ENCODE assay signal across 1 cellular context in genomic region chr22:32901925-32902324, GRCh38.
TF ChIP-seq lines count a peak whose summit lies in the region.

No MANE protein-coding gene starts in this region.

TF ChIP-seq in GM23338, 12 proteins besides CTCF, POLR2A, EP300 and RAD21 (continued from another document):
- TF ChIP-seq, protein P1, sequence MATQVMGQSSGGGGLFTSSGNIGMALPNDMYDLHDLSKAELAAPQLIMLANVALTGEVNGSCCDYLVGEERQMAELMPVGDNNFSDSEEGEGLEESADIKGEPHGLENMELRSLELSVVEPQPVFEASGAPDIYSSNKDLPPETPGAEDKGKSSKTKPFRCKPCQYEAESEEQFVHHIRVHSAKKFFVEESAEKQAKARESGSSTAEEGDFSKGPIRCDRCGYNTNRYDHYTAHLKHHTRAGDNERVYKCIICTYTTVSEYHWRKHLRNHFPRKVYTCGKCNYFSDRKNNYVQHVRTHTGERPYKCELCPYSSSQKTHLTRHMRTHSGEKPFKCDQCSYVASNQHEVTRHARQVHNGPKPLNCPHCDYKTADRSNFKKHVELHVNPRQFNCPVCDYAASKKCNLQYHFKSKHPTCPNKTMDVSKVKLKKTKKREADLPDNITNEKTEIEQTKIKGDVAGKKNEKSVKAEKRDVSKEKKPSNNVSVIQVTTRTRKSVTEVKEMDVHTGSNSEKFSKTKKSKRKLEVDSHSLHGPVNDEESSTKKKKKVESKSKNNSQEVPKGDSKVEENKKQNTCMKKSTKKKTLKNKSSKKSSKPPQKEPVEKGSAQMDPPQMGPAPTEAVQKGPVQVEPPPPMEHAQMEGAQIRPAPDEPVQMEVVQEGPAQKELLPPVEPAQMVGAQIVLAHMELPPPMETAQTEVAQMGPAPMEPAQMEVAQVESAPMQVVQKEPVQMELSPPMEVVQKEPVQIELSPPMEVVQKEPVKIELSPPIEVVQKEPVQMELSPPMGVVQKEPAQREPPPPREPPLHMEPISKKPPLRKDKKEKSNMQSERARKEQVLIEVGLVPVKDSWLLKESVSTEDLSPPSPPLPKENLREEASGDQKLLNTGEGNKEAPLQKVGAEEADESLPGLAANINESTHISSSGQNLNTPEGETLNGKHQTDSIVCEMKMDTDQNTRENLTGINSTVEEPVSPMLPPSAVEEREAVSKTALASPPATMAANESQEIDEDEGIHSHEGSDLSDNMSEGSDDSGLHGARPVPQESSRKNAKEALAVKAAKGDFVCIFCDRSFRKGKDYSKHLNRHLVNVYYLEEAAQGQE (IDR thresholded peaks at IDR 0.05; ENCODE audit: unreplicated experiment) = no peak
- TF ChIP-seq ETS1 (IDR thresholded peaks at IDR 0.05) = no peak
- no peak for TF ChIP-seq ZNF331 (CRISPR knock-in tag; IDR thresholded peaks at IDR 0.05; ENCODE audit: low read depth)
- TF ChIP-seq CREB1 (CRISPR knock-in tag; IDR thresholded peaks at IDR 0.05; ENCODE audit: low read depth) = no peak
- no peak for TF ChIP-seq EZH2 (IDR thresholded peaks at IDR 0.05; ENCODE audit: low read depth, unreplicated experiment)
- TF ChIP-seq, protein P2, sequence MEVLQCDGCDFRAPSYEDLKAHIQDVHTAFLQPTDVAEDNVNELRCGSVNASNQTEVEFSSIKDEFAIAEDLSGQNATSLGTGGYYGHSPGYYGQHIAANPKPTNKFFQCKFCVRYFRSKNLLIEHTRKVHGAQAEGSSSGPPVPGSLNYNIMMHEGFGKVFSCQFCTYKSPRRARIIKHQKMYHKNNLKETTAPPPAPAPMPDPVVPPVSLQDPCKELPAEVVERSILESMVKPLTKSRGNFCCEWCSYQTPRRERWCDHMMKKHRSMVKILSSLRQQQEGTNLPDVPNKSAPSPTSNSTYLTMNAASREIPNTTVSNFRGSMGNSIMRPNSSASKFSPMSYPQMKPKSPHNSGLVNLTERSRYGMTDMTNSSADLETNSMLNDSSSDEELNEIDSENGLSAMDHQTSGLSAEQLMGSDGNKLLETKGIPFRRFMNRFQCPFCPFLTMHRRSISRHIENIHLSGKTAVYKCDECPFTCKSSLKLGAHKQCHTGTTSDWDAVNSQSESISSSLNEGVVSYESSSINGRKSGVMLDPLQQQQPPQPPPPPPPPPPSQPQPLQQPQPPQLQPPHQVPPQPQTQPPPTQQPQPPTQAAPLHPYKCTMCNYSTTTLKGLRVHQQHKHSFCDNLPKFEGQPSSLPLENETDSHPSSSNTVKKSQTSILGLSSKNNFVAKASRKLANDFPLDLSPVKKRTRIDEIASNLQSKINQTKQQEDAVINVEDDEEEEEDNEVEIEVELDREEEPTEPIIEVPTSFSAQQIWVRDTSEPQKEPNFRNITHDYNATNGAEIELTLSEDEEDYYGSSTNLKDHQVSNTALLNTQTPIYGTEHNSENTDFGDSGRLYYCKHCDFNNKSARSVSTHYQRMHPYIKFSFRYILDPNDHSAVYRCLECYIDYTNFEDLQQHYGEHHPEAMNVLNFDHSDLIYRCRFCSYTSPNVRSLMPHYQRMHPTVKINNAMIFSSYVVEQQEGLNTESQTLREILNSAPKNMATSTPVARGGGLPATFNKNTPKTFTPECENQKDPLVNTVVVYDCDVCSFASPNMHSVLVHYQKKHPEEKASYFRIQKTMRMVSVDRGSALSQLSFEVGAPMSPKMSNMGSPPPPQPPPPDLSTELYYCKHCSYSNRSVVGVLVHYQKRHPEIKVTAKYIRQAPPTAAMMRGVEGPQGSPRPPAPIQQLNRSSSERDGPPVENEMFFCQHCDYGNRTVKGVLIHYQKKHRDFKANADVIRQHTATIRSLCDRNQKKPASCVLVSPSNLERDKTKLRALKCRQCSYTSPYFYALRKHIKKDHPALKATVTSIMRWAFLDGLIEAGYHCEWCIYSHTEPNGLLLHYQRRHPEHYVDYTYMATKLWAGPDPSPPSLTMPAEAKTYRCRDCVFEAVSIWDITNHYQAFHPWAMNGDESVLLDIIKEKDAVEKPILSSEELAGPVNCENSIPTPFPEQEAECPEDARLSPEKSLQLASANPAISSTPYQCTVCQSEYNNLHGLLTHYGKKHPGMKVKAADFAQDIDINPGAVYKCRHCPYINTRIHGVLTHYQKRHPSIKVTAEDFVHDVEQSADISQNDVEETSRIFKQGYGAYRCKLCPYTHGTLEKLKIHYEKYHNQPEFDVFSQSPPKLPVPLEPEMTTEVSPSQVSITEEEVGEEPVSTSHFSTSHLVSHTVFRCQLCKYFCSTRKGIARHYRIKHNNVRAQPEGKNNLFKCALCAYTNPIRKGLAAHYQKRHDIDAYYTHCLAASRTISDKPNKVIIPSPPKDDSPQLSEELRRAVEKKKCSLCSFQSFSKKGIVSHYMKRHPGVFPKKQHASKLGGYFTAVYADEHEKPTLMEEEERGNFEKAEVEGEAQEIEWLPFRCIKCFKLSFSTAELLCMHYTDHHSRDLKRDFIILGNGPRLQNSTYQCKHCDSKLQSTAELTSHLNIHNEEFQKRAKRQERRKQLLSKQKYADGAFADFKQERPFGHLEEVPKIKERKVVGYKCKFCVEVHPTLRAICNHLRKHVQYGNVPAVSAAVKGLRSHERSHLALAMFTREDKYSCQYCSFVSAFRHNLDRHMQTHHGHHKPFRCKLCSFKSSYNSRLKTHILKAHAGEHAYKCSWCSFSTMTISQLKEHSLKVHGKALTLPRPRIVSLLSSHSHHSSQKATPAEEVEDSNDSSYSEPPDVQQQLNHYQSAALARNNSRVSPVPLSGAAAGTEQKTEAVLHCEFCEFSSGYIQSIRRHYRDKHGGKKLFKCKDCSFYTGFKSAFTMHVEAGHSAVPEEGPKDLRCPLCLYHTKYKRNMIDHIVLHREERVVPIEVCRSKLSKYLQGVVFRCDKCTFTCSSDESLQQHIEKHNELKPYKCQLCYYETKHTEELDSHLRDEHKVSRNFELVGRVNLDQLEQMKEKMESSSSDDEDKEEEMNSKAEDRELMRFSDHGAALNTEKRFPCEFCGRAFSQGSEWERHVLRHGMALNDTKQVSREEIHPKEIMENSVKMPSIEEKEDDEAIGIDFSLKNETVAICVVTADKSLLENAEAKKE (CRISPR knock-in tag; IDR thresholded peaks at IDR 0.05) = no peak
- TF ChIP-seq NANOG (IDR thresholded peaks at IDR 0.05; ENCODE audit: borderline replicate concordance) = no peak
- no peak for TF ChIP-seq JUNB (IDR thresholded peaks at IDR 0.05; ENCODE audit: unreplicated experiment)
- TF ChIP-seq POLR2AphosphoS5 (IDR thresholded peaks at IDR 0.05; ENCODE audit: low read depth) = no peak
TF ChIP-seq in GM23338: peak in this region for 0.
